In the genomic region with DNA sequence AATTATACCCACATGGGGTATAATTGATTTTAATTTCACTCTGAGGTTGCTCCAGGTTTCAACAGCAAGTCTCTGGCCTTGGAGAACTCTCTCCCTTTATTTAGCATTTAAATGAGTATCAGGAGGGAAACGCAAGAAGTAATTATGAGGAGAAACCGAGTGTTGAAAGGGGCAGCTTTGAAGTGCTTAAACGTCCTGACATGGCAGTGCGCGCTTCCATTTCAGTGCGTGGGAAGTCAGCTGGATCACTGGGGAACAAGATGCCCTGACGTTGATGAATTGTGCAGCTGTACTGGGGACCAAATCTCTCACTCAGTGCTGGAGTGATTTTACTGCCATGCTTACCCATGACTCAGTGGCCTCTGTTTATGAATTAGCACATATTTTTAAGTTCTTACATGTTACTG, we compare ENCODE assay signal across 12 cellular contexts.
DNase-seq lines count a peak whose midpoint lies in the region; ATAC-seq and TF ChIP-seq lines count a peak whose summit lies in the region.
"Had no signal": no experiment of that assay in that cellular context is flagged by ENCODE, and none has a peak within 500 bp of the region (broad histone marks: within the 10 kb centered on the region; RNA-seq: fewer than 3 reads in every experiment).

No MANE protein-coding gene starts in this region.

- peaks cover 4% of the 10 kb centered on the region for H3F3A ChIP-seq in neural cell (ENCODE audit: insufficient read depth, low read length, poor library complexity, severe bottlenecking)

- H3K9ac ChIP-seq in neural cell (ENCODE audit: low read length) = peak overlapping the region; percentile 41

- H4K20me1 ChIP-seq in neural cell (ENCODE audit: insufficient read depth) = no peaks in the 10 kb centered on the region

- no peaks in the 10 kb centered on the region for H3K9me2 ChIP-seq in neural cell (ENCODE audit: insufficient read depth, low read length)

- H3K9me3 ChIP-seq in ectodermal cell (ENCODE audit: control insufficient read depth, low read length) (no peaks in the 10 kb centered on the region), neural cell (ENCODE audit: low read length) (no peaks in the 10 kb centered on the region)

- H3K4me3 ChIP-seq in ectodermal cell (ENCODE audit: insufficient read depth, low read depth, low read length) (no peak overlapping the region), neural cell (ENCODE audit: low read length) (peak overlapping the region; percentile 45)

- no peak for ATAC-seq in HG02678 (IDR thresholded peaks at IDR 0.05; ENCODE audit: unreplicated experiment)
- no peak for ATAC-seq in HG03135 (IDR thresholded peaks at IDR 0.05; ENCODE audit: unreplicated experiment)

- peak overlapping the region; percentile 51 for H3K27ac ChIP-seq in ectodermal cell (ENCODE audit: insufficient read depth, low read depth, low read length, poor library complexity, severe bottlenecking)
- peak overlapping the region; percentile 49 for H3K27ac ChIP-seq in neural cell (ENCODE audit: low read length)
- H3K27ac ChIP-seq: epithelial cell of prostate had no signal

- H3K27me3 ChIP-seq in ectodermal cell (ENCODE audit: control insufficient read depth, insufficient read depth, low read length, poor library complexity, severe bottlenecking) (peaks cover 3% of the 10 kb centered on the region), neural cell (ENCODE audit: insufficient read depth, low read depth, low read length) (no peaks in the 10 kb centered on the region)

- H2AFZ ChIP-seq in neural cell (ENCODE audit: low read depth, low read length) = no peak overlapping the region

- peak; percentile 15 for TF ChIP-seq EP300 in neural cell (conservative IDR thresholded peaks at IDR 0.05; ENCODE audit: poor library complexity, severe bottlenecking)

- peak overlapping the region; percentile 17 for H3K4me2 ChIP-seq in neural cell (ENCODE audit: low read length)

- TF ChIP-seq CTCF in neural cell (IDR thresholded peaks at IDR 0.05; ENCODE audit: poor library complexity, severe bottlenecking) = no peak

- 36 to 42% methylated on average over 7 of the region's 7 CpGs for WGBS in ectodermal cell, 2 experiments

- H3K79me2 ChIP-seq in neural cell (replicated peaks; ENCODE audit: insufficient read depth, low read length) = no peaks in the 10 kb centered on the region

- no peak for TF ChIP-seq RAD21 in neural cell (conservative IDR thresholded peaks at IDR 0.05)

- DNase-seq in C1 segment of cervical spinal cord (lab: John Stamatoyannopoulos, UW) (peak in 9 of 14 donors; percentile 7 to 49 (median 21)), NCI-H1417 treated with DMSO at 0.1 percent for 48 hours (lab: John Stamatoyannopoulos, UW) (peak; percentile 50), cerebellar nuclear complex (lab: John Stamatoyannopoulos, UW) (no peak), epidermal melanocyte (ENCODE audit: insufficient read length, low spot score) (no peak)
- DNase-seq: KBM-7; naive B cell; stimulated activated CD8-positive, alpha-beta memory T cell treated with anti-CD3 and anti-CD28 coated beads, Interleukin-4, amount 100 ng/mL, for 48 hours had no signal

- H3K4me1 ChIP-seq in ectodermal cell (ENCODE audit: control insufficient read depth, insufficient read depth, low read length) = peaks cover 27% of the 10 kb centered on the region

- H3K36me3 ChIP-seq in ectodermal cell (ENCODE audit: control insufficient read depth, insufficient read depth, low read length) = no peaks in the 10 kb centered on the region
- no peaks in the 10 kb centered on the region for H3K36me3 ChIP-seq in neural cell (ENCODE audit: insufficient read depth, low read length)

TF ChIP-seq in neural cell, 6 proteins besides CTCF, POLR2A, EP300 and RAD21:
- TF ChIP-seq POLR2AphosphoS5 (IDR thresholded peaks at IDR 0.05) = peak; percentile 34
- TF ChIP-seq SMC3 (conservative IDR thresholded peaks at IDR 0.05; ENCODE audit: poor library complexity) = no peak
- no peak for TF ChIP-seq TAF1 (IDR thresholded peaks at IDR 0.05; ENCODE audit: low read depth)
- TF ChIP-seq MXI1 (conservative IDR thresholded peaks at IDR 0.05; ENCODE audit: poor library complexity, severe bottlenecking) = no peak
- TF ChIP-seq EZH2 (IDR thresholded peaks at IDR 0.05; ENCODE audit: borderline replicate concordance, insufficient read depth, low read length, poor library complexity, severe bottlenecking) = no peak
- TF ChIP-seq REST (IDR thresholded peaks at IDR 0.05; ENCODE audit: borderline replicate concordance) = no peak

Comparison
In these comparisons a context has a peak if more than half of its experiments do, and no peak if none do; other contexts are left out.
1. DNase-seq: peak in C1 segment of cervical spinal cord (9 of 14) and NCI-H1417 treated with DMSO at 0.1 percent for 48 hours (single experiment); none in cerebellar nuclear complex (0 of 2) and epidermal melanocyte (single experiment).